19 cellular contexts compared by ENCODE assay signal in genomic region chr18:46324087-46324486, GRCh38.
DNase-seq lines count a peak whose midpoint lies in the region; ATAC-seq and TF ChIP-seq lines count a peak whose summit lies in the region.
"Had no signal": no experiment of that assay in that cellular context is flagged by ENCODE, and none has a peak within 500 bp of the region (broad histone marks: within the 10 kb centered on the region; RNA-seq: fewer than 3 reads in every experiment).

No MANE protein-coding gene starts in this region.

- CTCF ChIA-PET in OCI-LY7 (lab: Charles Lee; ENCODE audit: unreplicated experiment), result no interaction called here

- no peak overlapping the region for H3K27ac ChIP-seq in OCI-LY7 (ENCODE audit: low read depth, low read length, poor library complexity, severe bottlenecking)
- no peak overlapping the region for H3K27ac ChIP-seq in fibroblast of lung (ENCODE audit: insufficient read depth, low read length)
- no peak overlapping the region for H3K27ac ChIP-seq in smooth muscle cell (ENCODE audit: low read depth)
- H3K27ac ChIP-seq: tibial nerve had no signal

- H3K4me1 ChIP-seq in OCI-LY7 (ENCODE audit: insufficient read depth, low read length, poor library complexity, severe bottlenecking) (peaks cover 8% of the 10 kb centered on the region), fibroblast of lung (ENCODE audit: control insufficient read depth, extremely low read depth, insufficient read depth, low read length) (no peaks in the 10 kb centered on the region), smooth muscle cell (ENCODE audit: low read depth) (peaks cover 26% of the 10 kb centered on the region)

- 99% methylated on average over 3 of the region's 3 CpGs for WGBS in smooth muscle cell (ENCODE audit: low lambda C conversion rate)

- ATAC-seq in HG03097 (IDR thresholded peaks at IDR 0.05; ENCODE audit: low FRiP score, unreplicated experiment), result no peak
- ATAC-seq: naive thymus-derived CD8-positive, alpha-beta T cell had no signal

- intact Hi-C loops in OCI-LY7 (cut with micrococcal nuclease; ENCODE audit: unreplicated experiment), result no loop called here

- H3K9ac ChIP-seq in fibroblast of lung (ENCODE audit: insufficient read depth, low read length) (no peak overlapping the region), smooth muscle cell (ENCODE audit: low read depth) (no peak overlapping the region)

- no peak overlapping the region for H3K4me3 ChIP-seq in OCI-LY7 (ENCODE audit: low read depth, low read length, poor library complexity, severe bottlenecking)
- no peak overlapping the region for H3K4me3 ChIP-seq in fibroblast of lung (replicated peaks in 1 of 4; ENCODE audit: control extremely low read depth in 1 of 4, insufficient read depth in 1 of 4, low read depth in 3 of 4, low read length in 4 of 4)
- H3K4me3 ChIP-seq in smooth muscle cell, result no peak overlapping the region
- H3K4me3 ChIP-seq: tibial nerve had no signal

- H3K36me3 ChIP-seq in OCI-LY7 (ENCODE audit: insufficient read depth, low read length), result no peaks in the 10 kb centered on the region
- H3K36me3 ChIP-seq in fibroblast of lung (ENCODE audit: control insufficient read depth, insufficient read depth, low read length), result no peaks in the 10 kb centered on the region
- H3K36me3 ChIP-seq in smooth muscle cell (ENCODE audit: low read depth), result no peaks in the 10 kb centered on the region
- H3K36me3 ChIP-seq: tibial nerve had no signal

- H2AFZ ChIP-seq in OCI-LY7 (ENCODE audit: low read length) (peak overlapping the region; percentile 87), fibroblast of lung (ENCODE audit: low read length) (peak overlapping the region; percentile 84), smooth muscle cell (ENCODE audit: low read depth) (peak overlapping the region; percentile 84)

- H4K20me1 ChIP-seq in OCI-LY7 (ENCODE audit: insufficient read depth, low read length) (no peaks in the 10 kb centered on the region), fibroblast of lung (ENCODE audit: control insufficient read depth, extremely low read depth, insufficient read depth, low read length) (no peaks in the 10 kb centered on the region), smooth muscle cell (ENCODE audit: low read depth) (no peaks in the 10 kb centered on the region)

- no peaks in the 10 kb centered on the region for H3F3A ChIP-seq in smooth muscle cell (ENCODE audit: low read depth)

- H3K4me2 ChIP-seq in OCI-LY7 (ENCODE audit: low read length) (peak overlapping the region; percentile 50), fibroblast of lung (ENCODE audit: extremely low read depth, insufficient read depth, low read length) (no peak overlapping the region), smooth muscle cell (no peak overlapping the region)

- no peak for TF ChIP-seq CTCF in OCI-LY7 (conservative IDR thresholded peaks at IDR 0.05; ENCODE audit: low read length)
- no peak for TF ChIP-seq CTCF in fibroblast of lung (conservative IDR thresholded peaks at IDR 0.05 in 1 of 2, IDR thresholded peaks at IDR 0.05 in 1 of 2; ENCODE audit: low read depth in 1 of 2, low read length in 2 of 2)
- TF ChIP-seq CTCF in smooth muscle cell (IDR thresholded peaks at IDR 0.05; ENCODE audit: borderline replicate concordance, insufficient read depth, poor library complexity, severe bottlenecking), result no peak

- POLR2A ChIA-PET in OCI-LY7 (lab: Charles Lee), result no interaction called here

- peak; percentile 35 for DNase-seq in NCI-H510A treated with DMSO at 0.1 percent for 48 hours (lab: John Stamatoyannopoulos, UW)
- DNase-seq in NCI-H510A (lab: John Stamatoyannopoulos, UW), result no peak
- no peak for DNase-seq in OCI-LY7 (ENCODE audit: low spot score)
- no peak for DNase-seq in fibroblast of lung (ENCODE audit: low read depth in 2 of 2)
- no peak for DNase-seq in smooth muscle cell (lab: John Stamatoyannopoulos, UW; ENCODE audit: unreplicated experiment)
- no peak for DNase-seq in SIG-M5 treated with dmso at 0.1 percent for 504 hours (lab: John Stamatoyannopoulos, UW; ENCODE audit: unreplicated experiment)
- DNase-seq in AG08396 (ENCODE audit: low spot score), result no peak
- DNase-seq: activated CD4-positive, alpha-beta T cell treated with anti-CD3 and anti-CD28 coated beads, Interleukin-2, amount 50 U/mL, for 1 hour; activated naive CD4-positive, alpha-beta T cell treated with Interleukin-2 at 50 U/mL for 16 hours; activated T-cell treated with anti-CD3 and anti-CD28 coated beads, Interleukin-2, amount 50 U/mL, for 1 hour; H9; naive thymus-derived CD8-positive, alpha-beta T cell; NCI-H1092; retina; stimulated activated CD4-positive, alpha-beta T cell treated with anti-CD3 and anti-CD28 coated beads, Interleukin-15, amount 100 ng/mL, for 24 hours; stimulated activated naive B cell treated with anti-CD40 and anti-IgM and Interleukin-4, amounts not matched to agents 10 μg/mL and 1 μg/mL and 100 μg/mL, for 72 hours; T-helper 1 cell had no signal

- H3K79me2 ChIP-seq in OCI-LY7 (ENCODE audit: insufficient read depth, low read depth, low read length) (no peaks in the 10 kb centered on the region), fibroblast of lung (ENCODE audit: control insufficient read depth, insufficient read depth, low read length) (no peaks in the 10 kb centered on the region), smooth muscle cell (ENCODE audit: low read depth) (no peaks in the 10 kb centered on the region)

- no peaks in the 10 kb centered on the region for H3K9me3 ChIP-seq in OCI-LY7 (ENCODE audit: low read length)
- H3K9me3 ChIP-seq in fibroblast of lung (ENCODE audit: control insufficient read depth, insufficient read depth, low read depth, low read length), result no peaks in the 10 kb centered on the region
- no peaks in the 10 kb centered on the region for H3K9me3 ChIP-seq in smooth muscle cell (replicated peaks; ENCODE audit: low read depth)
- H3K9me3 ChIP-seq: tibial nerve had no signal

- H3K9me2 ChIP-seq in OCI-LY7 (ENCODE audit: insufficient read depth, low read length), result no peaks in the 10 kb centered on the region

- BruUV-seq in OCI-LY7 (replicated peaks; lab: Mats Ljungman, UMichigan), result no TSS peak

- H3K27me3 ChIP-seq in fibroblast of lung (ENCODE audit: control insufficient read depth, insufficient read depth, low read length), result no peaks in the 10 kb centered on the region
- no peaks in the 10 kb centered on the region for H3K27me3 ChIP-seq in smooth muscle cell (ENCODE audit: low read depth)
- H3K27me3 ChIP-seq: tibial nerve had no signal
